Comparison of ENCODE assay signal across 12 cellular contexts in the genomic region with DNA sequence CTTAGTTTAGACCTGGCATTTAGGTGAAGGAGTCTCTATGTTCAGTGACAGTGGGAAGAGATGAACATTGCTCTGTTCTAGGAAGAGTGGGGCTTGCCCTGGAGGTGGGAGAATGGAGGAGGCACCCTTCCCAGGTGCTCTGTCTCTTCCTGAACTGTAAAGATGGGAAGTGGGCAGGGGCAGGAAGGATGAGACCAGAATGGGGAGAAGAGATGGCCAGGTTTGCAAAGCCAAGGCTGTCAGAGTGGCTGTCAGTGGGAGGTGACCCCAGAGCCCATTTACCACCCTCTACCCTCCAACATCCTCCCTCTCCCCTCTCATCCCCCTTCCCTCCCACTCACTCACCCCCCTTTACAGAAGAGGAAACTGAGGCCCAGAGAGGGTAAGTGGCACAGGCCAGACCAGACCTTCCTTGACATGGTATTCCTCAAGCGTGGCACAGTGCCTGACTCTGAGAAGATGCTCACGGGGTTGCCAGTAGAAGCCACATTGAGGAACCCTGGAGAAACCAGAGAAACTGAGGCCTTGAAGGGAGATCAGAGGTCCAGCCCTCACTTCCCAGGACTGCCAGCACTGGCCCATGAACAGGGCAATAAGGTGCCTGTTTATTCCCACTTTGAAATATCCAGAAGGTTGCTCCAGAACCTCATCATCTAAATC. TPM values are rescaled to one million over a fixed set of nuclear protein-coding genes. Genes with fewer than 3 reads are reported as not detected.
A peak's percentile ranks its signal among the peaks of the same experiment; 100 is the strongest.
DNase-seq lines count a peak whose midpoint lies in the region; TF ChIP-seq lines count a peak whose summit lies in the region.
"Had no signal": no experiment of that assay in that cellular context is flagged by ENCODE, and none has a peak within 500 bp of the region (broad histone marks: within the 10 kb centered on the region; RNA-seq: fewer than 3 reads in every experiment).

No MANE protein-coding gene starts in this region.

- H2AFZ ChIP-seq in KMS-11 (ENCODE audit: low read depth): peak overlapping the region; percentile 88; the same call in 1 of the 2 replicates
- peak overlapping the region; percentile 97 for H2AFZ ChIP-seq in osteoblast (ENCODE audit: low read length)

- intact Hi-C loops in A673 (cut with micrococcal nuclease; ENCODE audit: unreplicated experiment): loop anchor here (2.0 kb wide), 1 partner anchor 93 kb away; no protein-coding TSS in a partner anchor

- POLR2A ChIA-PET in A673 (lab: Charles Lee; ENCODE audit: low non-redundant PET): no interaction called here

- peak overlapping the region; percentile 72 for H3K4me2 ChIP-seq in KMS-11
- no peak overlapping the region for H3K4me2 ChIP-seq in osteoblast (ENCODE audit: insufficient read depth, low read length)

- no peaks in the 10 kb centered on the region for H3K9me3 ChIP-seq in A673 (ENCODE audit: low read depth, low read length, poor library complexity, severe bottlenecking)
- H3K9me3 ChIP-seq in osteoblast (ENCODE audit: low read depth, low read length): no peaks in the 10 kb centered on the region

- no TSS peak for BruUV-seq in A673 (replicated peaks; lab: Mats Ljungman, UMichigan)

- H3K4me3 ChIP-seq in A673 (ENCODE audit: low read depth, low read length, poor library complexity, severe bottlenecking) (peak overlapping the region; percentile 51), KMS-11 (IDR thresholded peaks at IDR 0.05; ENCODE audit: insufficient read depth, low read depth, low read length) (no peak overlapping the region), coronary artery (peak overlapping the region; percentile 95), osteoblast (ENCODE audit: insufficient read depth, low read length) (no peak overlapping the region)

- DNase-seq in A673 (ENCODE audit: low spot score): no peak
- no peak for DNase-seq in coronary artery (ENCODE audit: low spot score)
- peak; percentile 51 for DNase-seq in osteoblast (ENCODE audit: insufficient read length, low spot score, missing footprints)
- no peak for DNase-seq in GM20000 (ENCODE audit: low spot score)
- DNase-seq in stimulated activated naive CD4-positive, alpha-beta T cell treated with Interleukin-2 at 50 U/mL for 16 hours (lab: John Stamatoyannopoulos, UW): no peak
- DNase-seq in NCI-H446 treated with DMSO at 0.1 percent for 48 hours (lab: John Stamatoyannopoulos, UW): no peak
- DNase-seq in COLO668 (lab: John Stamatoyannopoulos, UW; ENCODE audit: unreplicated experiment): no peak
- DNase-seq: DMS153, mesendoderm had no signal

- H3K79me2 ChIP-seq in KMS-11 (ENCODE audit: insufficient read depth, low read depth) (peaks cover 17% of the 10 kb centered on the region; the same call in 1 of the 2 replicates), osteoblast (ENCODE audit: insufficient read depth, low read length) (no peaks in the 10 kb centered on the region)

- peaks cover 17% of the 10 kb centered on the region for H3K4me1 ChIP-seq in A673 (ENCODE audit: insufficient read depth, low read length, poor library complexity, severe bottlenecking)
- H3K4me1 ChIP-seq in KMS-11 (ENCODE audit: low read depth, poor library complexity, severe bottlenecking): peaks cover 42% of the 10 kb centered on the region
- peaks cover 27% of the 10 kb centered on the region for H3K4me1 ChIP-seq in osteoblast (ENCODE audit: insufficient read depth, low read length)

- CTCF ChIA-PET in A673 (lab: Charles Lee): interaction anchor here (0.5 to 3.0 kb wide), 3 partner anchors 152 to 310 kb away, joined by 3 to 25 read pairs (median 3); no protein-coding TSS in a partner anchor

- H3K36me3 ChIP-seq in A673 (ENCODE audit: insufficient read depth, low read length, poor library complexity, severe bottlenecking) (no peaks in the 10 kb centered on the region), KMS-11 (ENCODE audit: insufficient read depth) (no peaks in the 10 kb centered on the region), osteoblast (ENCODE audit: insufficient read depth, low read length) (no peaks in the 10 kb centered on the region)

- H4K20me1 ChIP-seq in KMS-11 (ENCODE audit: insufficient read depth) (no peaks in the 10 kb centered on the region), osteoblast (ENCODE audit: insufficient read depth, low read length) (no peaks in the 10 kb centered on the region)

- H3K9ac ChIP-seq in KMS-11: peak overlapping the region; percentile 63; the same call in 1 of the 2 replicates

- H3K27me3 ChIP-seq in A673 (replicated peaks; ENCODE audit: insufficient read depth, low read depth, low read length, poor library complexity) (no peaks in the 10 kb centered on the region), KMS-11 (ENCODE audit: insufficient read depth, low read depth) (no peaks in the 10 kb centered on the region), osteoblast (ENCODE audit: insufficient read depth, low read length) (no peaks in the 10 kb centered on the region)

- no peak for TF ChIP-seq CTCF in A673 (conservative IDR thresholded peaks at IDR 0.05; ENCODE audit: low read depth, low read length)
- no peak for TF ChIP-seq CTCF in KMS-11 (conservative IDR thresholded peaks at IDR 0.05; ENCODE audit: low read depth, low read length)
- TF ChIP-seq CTCF in coronary artery (IDR thresholded peaks at IDR 0.05): no peak
- no peak for TF ChIP-seq CTCF in osteoblast (IDR thresholded peaks at IDR 0.05; ENCODE audit: extremely low read depth, low read depth, low read length)
- no peak for TF ChIP-seq CTCF in GM20000 (IDR thresholded peaks at IDR 0.05; ENCODE audit: extremely low read depth, missing control alignments)

- no peak overlapping the region for H3K27ac ChIP-seq in A673 (ENCODE audit: low read depth, low read length, poor library complexity, severe bottlenecking)
- H3K27ac ChIP-seq in KMS-11: no peak overlapping the region; the same call in 1 of the 2 replicates
- peak overlapping the region; percentile 93 to 98 for H3K27ac ChIP-seq in coronary artery
- H3K27ac ChIP-seq in osteoblast (ENCODE audit: low read depth, low read length): no peak overlapping the region

RNA-seq across cellular contexts. Expression of gene IGSF8, which starts 1.4 kb away (rescaled TPM):
- total RNA-seq in A673 (2021): 14.0 and 18.1 TPM in 2 replicates
- total RNA-seq in osteoblast: 18.0 and 19.9 TPM in 2 replicates

RNA-seq across cellular contexts. Expression of gene ATP1A2, which starts 15.7 kb away (rescaled TPM):
- total RNA-seq in A673 (2021): not detected in 2 replicates
- 0.72 and 1.2 TPM in 2 replicates for total RNA-seq in osteoblast
- total RNA-seq: RPMI7951 had no signal

RNA-seq across cellular contexts. Expression of gene KCNJ9, which starts 18.5 kb away (rescaled TPM):
- total RNA-seq in A673 (2021) (not detected in 2 replicates), osteoblast (not detected in 2 replicates)
- total RNA-seq: RPMI7951 had no signal

RNA-seq across cellular contexts. Expression of gene KCNJ10, which starts 29.9 kb away (rescaled TPM):
- total RNA-seq in A673 (2021): not detected in 2 replicates
- not detected in 2 replicates for total RNA-seq in osteoblast
- total RNA-seq: fibroblast of lung had no signal

RNA-seq across cellular contexts. Expression of gene ATP1A4, which starts 51.6 kb away (rescaled TPM):
- total RNA-seq in A673 (2021) (not detected in 2 replicates), osteoblast (not detected in 2 replicates)
- total RNA-seq: fibroblast of lung, RPMI7951 had no signal

Comparison
In these comparisons a context has a peak if more than half of its experiments do, and no peak if none do; other contexts are left out.
1. H3K27ac ChIP-seq: peak in coronary artery (2 of 2); none in A673 (single experiment), KMS-11 (single experiment) and osteoblast (single experiment).
2. H3K4me3 ChIP-seq: peak in A673 (single experiment) and coronary artery (single experiment); none in KMS-11 (single experiment) and osteoblast (single experiment).